Comparison of ENCODE assay signal across 1 cellular context in genomic region chr22:42294034-42294985, GRCh38.
TF ChIP-seq lines count a peak whose summit lies in the region.

No MANE protein-coding gene starts in this region.

TF ChIP-seq in HEK293, 187 proteins besides CTCF, POLR2A, EP300 and RAD21 (continued from another document and continues in another):
- TF ChIP-seq ZBTB49 (tag by site-specific recombination; IDR thresholded peaks at IDR 0.05; ENCODE audit: low read depth) = no peak
- TF ChIP-seq ZNF248 (tag by site-specific recombination; IDR thresholded peaks at IDR 0.05) = no peak
- TF ChIP-seq ZSCAN4 (tag by site-specific recombination; IDR thresholded peaks at IDR 0.05) = no peak
- no peak for TF ChIP-seq ZNF174 (tag by site-specific recombination; IDR thresholded peaks at IDR 0.05)
- TF ChIP-seq ZBTB11 (tag by site-specific recombination; conservative IDR thresholded peaks at IDR 0.05; ENCODE audit: low read depth) = no peak; the same call in 1 of the 2 replicates
- TF ChIP-seq ZNF776 (tag by site-specific recombination; IDR thresholded peaks at IDR 0.05; ENCODE audit: borderline replicate concordance) = no peak
- TF ChIP-seq TRIM28 (IDR thresholded peaks at IDR 0.05; ENCODE audit: borderline replicate concordance, low read length) = no peak
- TF ChIP-seq ZNF341 (tag by site-specific recombination; IDR thresholded peaks at IDR 0.05; ENCODE audit: low read depth) = peak; percentile 57; the same call in 1 of the 2 replicates
- TF ChIP-seq ZNF266 (tag by site-specific recombination; IDR thresholded peaks at IDR 0.05; ENCODE audit: low read depth) = no peak
- TF ChIP-seq REST (tag by site-specific recombination; IDR thresholded peaks at IDR 0.05) = peak; percentile 99
- TF ChIP-seq ZNF311 (tag by site-specific recombination; IDR thresholded peaks at IDR 0.05; ENCODE audit: borderline replicate concordance) = no peak
- TF ChIP-seq PRDM4 (tag by site-specific recombination; IDR thresholded peaks at IDR 0.05) = no peak
- TF ChIP-seq ZNF785 (tag by site-specific recombination; IDR thresholded peaks at IDR 0.05) = no peak
- TF ChIP-seq ZNF24 (tag by site-specific recombination; IDR thresholded peaks at IDR 0.05) = no peak
- TF ChIP-seq ZNF423 (tag by site-specific recombination; IDR thresholded peaks at IDR 0.05) = no peak
- no peak for TF ChIP-seq ZNF449 (tag by site-specific recombination; IDR thresholded peaks at IDR 0.05)
- TF ChIP-seq PRDM6 (tag by site-specific recombination; IDR thresholded peaks at IDR 0.05) = no peak
- no peak for TF ChIP-seq ZNF280C (tag by site-specific recombination; IDR thresholded peaks at IDR 0.05)
- no peak for TF ChIP-seq ZSCAN18 (tag by site-specific recombination; IDR thresholded peaks at IDR 0.05)
- TF ChIP-seq ZNF221 (tag by site-specific recombination; IDR thresholded peaks at IDR 0.05; ENCODE audit: borderline replicate concordance) = no peak
- TF ChIP-seq ZNF580 (tag by site-specific recombination; IDR thresholded peaks at IDR 0.05) = no peak
- no peak for TF ChIP-seq ZNF777 (tag by site-specific recombination; IDR thresholded peaks at IDR 0.05; ENCODE audit: borderline replicate concordance)
- TF ChIP-seq ZNF571 (tag by site-specific recombination; IDR thresholded peaks at IDR 0.05) = no peak
- TF ChIP-seq ZNF513 (tag by site-specific recombination; IDR thresholded peaks at IDR 0.05) = no peak
- no peak for TF ChIP-seq ZNF792 (tag by site-specific recombination; IDR thresholded peaks at IDR 0.05)
- TF ChIP-seq ZNF211 (tag by site-specific recombination; IDR thresholded peaks at IDR 0.05; ENCODE audit: low read depth) = no peak
- TF ChIP-seq ZNF510 (tag by site-specific recombination; IDR thresholded peaks at IDR 0.05; ENCODE audit: insufficient replicate concordance) = no peak
- no peak for TF ChIP-seq ZNF677 (tag by site-specific recombination; IDR thresholded peaks at IDR 0.05)
- TF ChIP-seq ZNF2 (tag by site-specific recombination; IDR thresholded peaks at IDR 0.05) = no peak
- TF ChIP-seq GLI2 (tag by site-specific recombination; IDR thresholded peaks at IDR 0.05; ENCODE audit: borderline replicate concordance, low read depth) = no peak
